8 cellular contexts compared by ENCODE assay signal in the genomic region with DNA sequence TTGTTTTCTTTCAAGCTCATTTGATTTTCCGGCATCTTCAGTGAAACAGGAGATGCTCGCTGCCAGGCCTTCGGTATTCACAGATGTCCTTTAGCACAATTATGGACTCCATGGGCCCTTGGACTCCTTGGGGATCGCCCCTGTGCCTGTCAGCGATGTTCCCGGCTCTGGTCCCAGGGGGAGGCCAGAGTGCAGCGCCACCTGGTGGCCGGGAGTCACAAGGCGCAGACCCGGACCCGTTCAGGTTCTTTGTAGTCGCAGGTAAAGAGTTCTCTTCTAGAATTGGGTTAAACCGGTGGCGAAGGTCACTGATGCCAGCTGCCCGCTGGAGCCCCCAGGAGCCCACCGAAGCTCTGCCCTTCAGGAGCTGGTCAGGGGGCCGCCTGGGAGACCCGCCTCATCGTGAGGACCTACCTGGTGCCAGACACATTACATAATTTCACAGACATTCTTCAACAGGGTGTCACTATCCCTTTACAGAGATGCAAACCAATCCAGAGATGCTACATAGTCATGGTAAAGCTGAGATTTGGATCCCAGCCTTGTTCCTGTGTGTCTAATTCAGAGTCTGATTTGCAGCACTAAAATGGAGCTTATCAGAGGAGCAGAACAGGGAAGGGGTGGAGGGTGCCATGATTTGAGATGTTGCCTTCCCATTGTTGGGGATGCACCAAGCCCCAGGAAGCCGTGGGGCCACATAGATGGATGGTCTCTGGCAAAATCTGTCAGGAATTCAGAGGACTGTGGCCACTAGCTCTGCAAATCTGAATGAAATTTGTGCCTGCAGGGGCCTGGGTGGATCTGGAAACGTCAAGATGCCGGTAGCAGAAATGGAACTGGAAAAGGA. TPM values are rescaled to one million over a fixed set of nuclear protein-coding genes. Genes with fewer than 3 reads are reported as not detected.
DNase-seq lines count a peak whose midpoint lies in the region; ATAC-seq and TF ChIP-seq lines count a peak whose summit lies in the region.

No MANE protein-coding gene starts in this region.

- peaks cover 6% of the 10 kb centered on the region for H3K27me3 Mint-ChIP-seq in Caco-2 (ENCODE audit: insufficient read depth, unreplicated experiment)
- peaks cover 16% of the 10 kb centered on the region for H3K27me3 Mint-ChIP-seq in activated T-helper 2 cell treated with anti-CD3 and anti-CD28 coated beads, Interferon-gamma antibody, Interleukin-2, Interleukin-4, amounts not matched to agents 10 μg/mL and 5 μg/mL and 100 μg/mL, durations not matched to agents 14 hours and 24 hours and 36 hours (ENCODE audit: low read depth)

- H3K9me3 ChIP-seq in Caco-2, result no peaks in the 10 kb centered on the region
- no peaks in the 10 kb centered on the region for H3K9me3 ChIP-seq in gastroesophageal sphincter
- H3K9me3 ChIP-seq in prostate gland, result no peaks in the 10 kb centered on the region

- DNase-seq in Caco-2 (peak; percentile 49 to 68), HCEC 1CT (peak; percentile 35), RKO (ENCODE audit: low spot score) (peak; percentile 58), prostate gland (ENCODE audit: low spot score) (peak; percentile 36)
- DNase-seq in activated T-helper 2 cell treated with anti-CD3 and anti-CD28 coated beads, Interferon-gamma antibody, Interleukin-2, Interleukin-4, amounts not matched to agents 10 μg/mL and 5 μg/mL and 100 μg/mL, durations not matched to agents 14 hours and 24 hours and 36 hours (ENCODE audit: low spot score), result peak; percentile 56

- TF ChIP-seq CTCF in Caco-2 (IDR thresholded peaks at IDR 0.05; ENCODE audit: insufficient read depth in 1 of 2, low read depth in 1 of 2, low read length in 1 of 2, severe bottlenecking in 1 of 2, unreplicated experiment in 1 of 2) (peak; percentile 57 to 84), gastroesophageal sphincter (IDR thresholded peaks at IDR 0.05) (peak in 3 of 4 experiments; percentile 63 to 81 (median 64)), prostate gland (IDR thresholded peaks at IDR 0.05) (peak; percentile 58 to 90 (median 78))

- intact Hi-C loops in Caco-2 (cut with micrococcal nuclease; ENCODE audit: unreplicated experiment), result no loop called here
- intact Hi-C loops in activated T-helper 2 cell treated with anti-CD3 and anti-CD28 coated beads, Interferon-gamma antibody, Interleukin-2, Interleukin-4, amounts not matched to agents 10 μg/mL and 5 μg/mL and 100 μg/mL, durations not matched to agents 14 hours and 24 hours and 36 hours (cut with micrococcal nuclease), result loop anchor here (2.0 to 10.0 kb wide), 3 partner anchors 201 to 449 kb away; no protein-coding TSS in a partner anchor
- intact Hi-C loops in prostate gland (cut with DNase I), result no loop called here

- POLR2A ChIA-PET in Caco-2 (lab: Charles Lee), result no interaction called here

- H3K36me3 ChIP-seq in Caco-2 (ENCODE audit: control insufficient read depth, insufficient read depth, low read length) (no peaks in the 10 kb centered on the region), gastroesophageal sphincter (no peaks in the 10 kb centered on the region), prostate gland (no peaks in the 10 kb centered on the region)

- no TSS peak for BruUV-seq in Caco-2 (replicated peaks; lab: Mats Ljungman, UMichigan)

- no peak for ATAC-seq in gastroesophageal sphincter
- ATAC-seq in GM19023 (IDR thresholded peaks at IDR 0.05; ENCODE audit: unreplicated experiment), result no peak
- ATAC-seq in HG03039 (IDR thresholded peaks at IDR 0.05; ENCODE audit: unreplicated experiment), result no peak

- no peak for TF ChIP-seq POLR2A in gastroesophageal sphincter (IDR thresholded peaks at IDR 0.05)
- TF ChIP-seq POLR2A in prostate gland (IDR thresholded peaks at IDR 0.05), result no peak

- CTCF ChIA-PET in Caco-2 (lab: Charles Lee), result interaction anchor here (0.7 kb wide), 1 partner anchor 67 kb away, joined by 8 read pairs; no protein-coding TSS in a partner anchor

- no peaks in the 10 kb centered on the region for H3K36me3 Mint-ChIP-seq in Caco-2 (ENCODE audit: insufficient read depth, unreplicated experiment)
- no peaks in the 10 kb centered on the region for H3K36me3 Mint-ChIP-seq in activated T-helper 2 cell treated with anti-CD3 and anti-CD28 coated beads, Interferon-gamma antibody, Interleukin-2, Interleukin-4, amounts not matched to agents 10 μg/mL and 5 μg/mL and 100 μg/mL, durations not matched to agents 14 hours and 24 hours and 36 hours (ENCODE audit: low read depth)

- H3K4me3 ChIP-seq in Caco-2 (ENCODE audit: low read depth, low read length), result no peak overlapping the region
- H3K4me3 ChIP-seq in gastroesophageal sphincter, result no peak overlapping the region
- no peak overlapping the region for H3K4me3 ChIP-seq in prostate gland

- no peak overlapping the region for H3K27ac Mint-ChIP-seq in Caco-2 (ENCODE audit: unreplicated experiment)
- no peak overlapping the region for H3K27ac Mint-ChIP-seq in activated T-helper 2 cell treated with anti-CD3 and anti-CD28 coated beads, Interferon-gamma antibody, Interleukin-2, Interleukin-4, amounts not matched to agents 10 μg/mL and 5 μg/mL and 100 μg/mL, durations not matched to agents 14 hours and 24 hours and 36 hours

- 42 to 46% methylated on average over 2 to 7 of the region's 22 CpGs for WGBS in gastroesophageal sphincter (ENCODE audit: low coverage in 1 of 2), 2 donors
- 30% methylated on average over 22 of the region's 22 CpGs for WGBS in prostate gland

- H3K4me1 ChIP-seq in Caco-2 (no peaks in the 10 kb centered on the region), gastroesophageal sphincter (peaks cover 0 to 8% (median 0%) of the 10 kb centered on the region in 3 donors), prostate gland (replicated peaks) (no peaks in the 10 kb centered on the region)

- peaks cover 3% of the 10 kb centered on the region for H3K4me1 Mint-ChIP-seq in Caco-2 (ENCODE audit: low read depth, unreplicated experiment)
- H3K4me1 Mint-ChIP-seq in activated T-helper 2 cell treated with anti-CD3 and anti-CD28 coated beads, Interferon-gamma antibody, Interleukin-2, Interleukin-4, amounts not matched to agents 10 μg/mL and 5 μg/mL and 100 μg/mL, durations not matched to agents 14 hours and 24 hours and 36 hours (ENCODE audit: low read depth), result peaks cover 10% of the 10 kb centered on the region

- no peak overlapping the region for H3K4me3 Mint-ChIP-seq in Caco-2 (ENCODE audit: unreplicated experiment)
- H3K4me3 Mint-ChIP-seq in activated T-helper 2 cell treated with anti-CD3 and anti-CD28 coated beads, Interferon-gamma antibody, Interleukin-2, Interleukin-4, amounts not matched to agents 10 μg/mL and 5 μg/mL and 100 μg/mL, durations not matched to agents 14 hours and 24 hours and 36 hours (ENCODE audit: low read depth), result no peak overlapping the region

- H3K9me3 Mint-ChIP-seq in Caco-2 (ENCODE audit: unreplicated experiment), result no peaks in the 10 kb centered on the region
- no peaks in the 10 kb centered on the region for H3K9me3 Mint-ChIP-seq in activated T-helper 2 cell treated with anti-CD3 and anti-CD28 coated beads, Interferon-gamma antibody, Interleukin-2, Interleukin-4, amounts not matched to agents 10 μg/mL and 5 μg/mL and 100 μg/mL, durations not matched to agents 14 hours and 24 hours and 36 hours

- H3K27ac ChIP-seq in gastroesophageal sphincter (no peak overlapping the region), prostate gland (no peak overlapping the region)

- TF ChIP-seq EP300 in gastroesophageal sphincter (IDR thresholded peaks at IDR 0.05), result no peak

- H3K27me3 ChIP-seq in Caco-2 (replicated peaks; ENCODE audit: control insufficient read depth, insufficient read depth, low read length) (no peaks in the 10 kb centered on the region), gastroesophageal sphincter (peaks cover 44% of the 10 kb centered on the region), prostate gland (replicated peaks; ENCODE audit: insufficient read depth) (no peaks in the 10 kb centered on the region)

RNA-seq across cellular contexts. Expression of gene INPP5D, which starts 6.0 kb away (rescaled TPM):
- total RNA-seq in Caco-2 (2022) (not detected in 2 replicates), gastroesophageal sphincter (10 to 100 TPM in 2 of 4 donors, 1 to 10 TPM in 2; 6.5 to 12.4 (median 9.3) TPM), prostate gland (10 to 100 TPM; 11.4 to 18.8 TPM)
- total RNA-seq in activated T-helper 2 cell treated with anti-CD3 and anti-CD28 coated beads, Interferon-gamma antibody, Interleukin-2, Interleukin-4, amounts not matched to agents 10 μg/mL and 5 μg/mL and 100 μg/mL, durations not matched to agents 14 hours and 24 hours and 36 hours, result 58.5 and 62.3 TPM in 2 replicates

RNA-seq across cellular contexts. Expression of gene NEU2, which starts 21.7 kb away (rescaled TPM):
- total RNA-seq in Caco-2 (2022) (not detected in 2 replicates), gastroesophageal sphincter (not detected), prostate gland (not detected)
- total RNA-seq in activated T-helper 2 cell treated with anti-CD3 and anti-CD28 coated beads, Interferon-gamma antibody, Interleukin-2, Interleukin-4, amounts not matched to agents 10 μg/mL and 5 μg/mL and 100 μg/mL, durations not matched to agents 14 hours and 24 hours and 36 hours, result not detected in 2 replicates

RNA-seq across cellular contexts. Expression of gene NGEF, which starts 41.1 kb away (rescaled TPM):
- total RNA-seq in Caco-2 (2022), result 0.39 and 0.77 TPM in 2 replicates
- total RNA-seq in activated T-helper 2 cell treated with anti-CD3 and anti-CD28 coated beads, Interferon-gamma antibody, Interleukin-2, Interleukin-4, amounts not matched to agents 10 μg/mL and 5 μg/mL and 100 μg/mL, durations not matched to agents 14 hours and 24 hours and 36 hours, result 1.7 and 2.5 TPM in 2 replicates
- total RNA-seq in gastroesophageal sphincter, result under 1 TPM in 3 of 4 donors, not detected in 1; 0.40 to 0.49 (median 0.46) TPM
- 10 to 100 TPM in 1 of 2 donors, 1 to 10 TPM in 1; 2.0 to 19.0 TPM for total RNA-seq in prostate gland
